In the genomic region with DNA sequence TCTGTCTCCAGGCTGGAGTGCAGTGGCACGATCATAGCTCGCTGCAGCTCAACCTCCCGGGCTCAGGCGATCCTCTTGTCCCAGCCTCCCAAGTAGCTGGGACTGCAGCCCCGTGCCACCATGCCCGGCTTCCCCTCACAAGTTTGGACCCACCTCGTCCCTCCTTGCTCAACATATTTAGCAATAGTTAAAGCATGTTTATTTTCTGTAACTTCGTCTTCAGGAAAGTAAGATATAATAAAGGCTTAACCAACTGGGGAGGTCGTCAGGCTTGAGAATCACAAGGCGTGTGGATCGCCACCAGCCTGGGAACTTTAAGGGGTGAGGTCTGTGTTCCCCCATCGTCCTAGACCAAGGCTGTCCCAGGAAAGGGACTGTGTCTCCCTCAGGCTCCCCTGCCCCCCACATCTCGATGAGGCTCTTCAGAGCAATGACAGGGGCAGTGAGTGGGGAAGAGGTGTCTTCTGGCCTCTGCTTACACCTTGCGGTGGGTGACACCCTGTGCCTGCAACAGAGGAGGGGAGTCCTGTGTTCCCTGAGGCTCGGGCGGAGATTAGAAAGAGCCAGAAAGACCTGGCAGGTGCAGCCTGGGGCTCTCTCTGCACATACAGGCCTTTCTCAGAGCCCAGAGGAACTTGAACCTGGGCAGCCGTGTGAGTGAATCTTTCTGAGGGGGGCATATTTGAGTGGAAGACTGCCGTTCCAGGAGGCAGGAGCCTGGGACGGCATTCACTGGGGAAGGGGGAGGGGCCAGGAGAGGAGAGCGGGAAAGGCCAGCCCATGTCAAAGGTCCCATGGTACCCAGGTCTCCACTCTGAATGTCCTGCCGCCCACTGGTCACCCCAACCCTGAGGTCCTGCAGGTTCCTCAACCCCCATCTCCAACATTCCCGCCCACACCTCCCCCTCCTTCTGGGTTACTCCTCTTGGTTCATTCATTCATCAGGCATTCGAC, we compare ENCODE assay signal across 2 cellular contexts.
TF ChIP-seq lines count a peak whose summit lies in the region.

No MANE protein-coding gene starts in this region.

TF ChIP-seq in A549, 52 proteins besides CTCF, POLR2A, EP300 and RAD21:
- peak in 1 of 2 experiments; percentile 5; a peak in 1 of 4 replicates for TF ChIP-seq CEBPB (IDR thresholded peaks at IDR 0.05)
- no peak for TF ChIP-seq MAFK (IDR thresholded peaks at IDR 0.05; ENCODE audit: partially characterized antibody)

TF ChIP-seq in IMR-90, 13 proteins besides CTCF, POLR2A, EP300 and RAD21:
- no peak for TF ChIP-seq CEBPB (IDR thresholded peaks at IDR 0.05; ENCODE audit: low read depth, low read length)
- no peak for TF ChIP-seq SMC3 (IDR thresholded peaks at IDR 0.05; ENCODE audit: low read depth, low read length)
- no peak for TF ChIP-seq MXI1 (IDR thresholded peaks at IDR 0.05; ENCODE audit: borderline replicate concordance, low read depth, low read length)
- TF ChIP-seq RFX5 (IDR thresholded peaks at IDR 0.05; ENCODE audit: low read depth, low read length), result no peak
- no peak for TF ChIP-seq BHLHE40 (IDR thresholded peaks at IDR 0.05; ENCODE audit: low read depth, low read length)
- TF ChIP-seq CHD1 (IDR thresholded peaks at IDR 0.05; ENCODE audit: low read depth, low read length), result no peak
- no peak for TF ChIP-seq MAFK (IDR thresholded peaks at IDR 0.05; ENCODE audit: low read depth, low read length)
- no peak for TF ChIP-seq RCOR1 (IDR thresholded peaks at IDR 0.05; ENCODE audit: insufficient replicate concordance, low read length)
- no peak for TF ChIP-seq ELK1 (IDR thresholded peaks at IDR 0.05; ENCODE audit: borderline replicate concordance, low read depth, low read length)
- no peak for TF ChIP-seq NFE2L2 (IDR thresholded peaks at IDR 0.05; ENCODE audit: low read depth, low read length)
- TF ChIP-seq MAZ (IDR thresholded peaks at IDR 0.05; ENCODE audit: borderline replicate concordance, low read depth, low read length), result no peak
- TF ChIP-seq, protein P1, sequence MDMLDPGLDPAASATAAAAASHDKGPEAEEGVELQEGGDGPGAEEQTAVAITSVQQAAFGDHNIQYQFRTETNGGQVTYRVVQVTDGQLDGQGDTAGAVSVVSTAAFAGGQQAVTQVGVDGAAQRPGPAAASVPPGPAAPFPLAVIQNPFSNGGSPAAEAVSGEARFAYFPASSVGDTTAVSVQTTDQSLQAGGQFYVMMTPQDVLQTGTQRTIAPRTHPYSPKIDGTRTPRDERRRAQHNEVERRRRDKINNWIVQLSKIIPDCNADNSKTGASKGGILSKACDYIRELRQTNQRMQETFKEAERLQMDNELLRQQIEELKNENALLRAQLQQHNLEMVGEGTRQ (IDR thresholded peaks at IDR 0.05; ENCODE audit: low read depth, low read length), result no peak
- no peak for TF ChIP-seq FOS (IDR thresholded peaks at IDR 0.05; ENCODE audit: low read depth, low read length)
